1 cellular context compared by ENCODE assay signal in genomic region chr5:121108725-121109124, GRCh38.
TF ChIP-seq lines count a peak whose summit lies in the region.

No MANE protein-coding gene starts in this region.

TF ChIP-seq in GM12878, 131 proteins besides CTCF, POLR2A, EP300 and RAD21 (continued from another document):
- TF ChIP-seq ZBTB11 (CRISPR knock-in tag; IDR thresholded peaks at IDR 0.05) (no peak), JUNB (IDR thresholded peaks at IDR 0.05) (no peak), YY1 (IDR thresholded peaks at IDR 0.05; ENCODE audit: low read depth, low read length) (no peak)
